In genomic region chr5:76690704-76691469, GRCh38 we compare ENCODE assay signal across 12 cellular contexts. TPM values are rescaled to one million over a fixed set of nuclear protein-coding genes. Genes with fewer than 3 reads are reported as not detected.
DNase-seq lines count a peak whose midpoint lies in the region; ATAC-seq and TF ChIP-seq lines count a peak whose summit lies in the region.
"Had no signal": no experiment of that assay in that cellular context is flagged by ENCODE, and none has a peak within 500 bp of the region (broad histone marks: within the 10 kb centered on the region; RNA-seq: fewer than 3 reads in every experiment).

No MANE protein-coding gene starts in this region.

- H3K4me3 ChIP-seq in heart left ventricle (no peak overlapping the region), right lobe of liver (no peak overlapping the region), aorta (ENCODE audit: low read length in 2 of 2) (no peak overlapping the region)
- H3K4me3 ChIP-seq: BLaER1, body of pancreas had no signal

- peak; percentile 33 to 83 (median 69) for ATAC-seq in heart left ventricle
- peak; percentile 34 to 45 (median 40) for ATAC-seq in right lobe of liver
- ATAC-seq in aorta (ENCODE audit: low FRiP score) = peak; percentile 54
- ATAC-seq: body of pancreas had no signal

- DNase-seq in heart left ventricle = peak in 1 of 5 donors; percentile 10
- no peak for DNase-seq in cardiac septum (ENCODE audit: low spot score)
- DNase-seq in chondrocyte (ENCODE audit: low spot score) = no peak
- DNase-seq in right lobe of liver = no peak
- DNase-seq in aorta = no peak
- DNase-seq in stimulated activated CD4-positive, alpha-beta T cell treated with anti-CD3 and anti-CD28 coated beads, Interleukin-1b, Interleukin-23, amount 100 ng/mL, for 48 hours = no peak
- no peak for DNase-seq in HPDE6-E6E7 (ENCODE audit: extremely low spot score)
- DNase-seq in superior temporal gyrus (ENCODE audit: extremely low spot score) = no peak
- DNase-seq: body of pancreas, NCI-H1092 treated with DMSO at 0.1 percent for 48 hours had no signal

- H3K9me3 ChIP-seq in heart left ventricle (no peaks in the 10 kb centered on the region), right lobe of liver (no peaks in the 10 kb centered on the region), aorta (ENCODE audit: control insufficient read depth, low read length) (no peaks in the 10 kb centered on the region)
- H3K9me3 ChIP-seq: BLaER1, body of pancreas had no signal

- peaks cover 0 to 34% (median 19%) of the 10 kb centered on the region in 12 donors for H3K4me1 ChIP-seq in heart left ventricle
- H3K4me1 ChIP-seq in right lobe of liver = no peaks in the 10 kb centered on the region
- H3K4me1 ChIP-seq in aorta (ENCODE audit: control insufficient read depth in 1 of 2, insufficient read depth in 2 of 2, low read length in 2 of 2) = peaks cover 0 to 4% of the 10 kb centered on the region in 2 donors
- H3K4me1 ChIP-seq: body of pancreas, parathyroid adenoma had no signal

- no peaks in the 10 kb centered on the region for H3K36me3 Mint-ChIP-seq in chondrocyte (ENCODE audit: low read depth)

- H3K9me3 Mint-ChIP-seq in chondrocyte (ENCODE audit: low read depth) = peaks cover 7% of the 10 kb centered on the region

- no peak overlapping the region for H3K4me3 Mint-ChIP-seq in chondrocyte (ENCODE audit: unreplicated experiment)

- H3K36me3 ChIP-seq in heart left ventricle = peaks cover 0 to 28% (median 0%) of the 10 kb centered on the region in 9 donors
- H3K36me3 ChIP-seq in right lobe of liver = peaks cover 0 to 34% (median 16%) of the 10 kb centered on the region in 4 donors
- no peaks in the 10 kb centered on the region for H3K36me3 ChIP-seq in aorta (ENCODE audit: control insufficient read depth in 1 of 2, insufficient read depth in 2 of 2, low read length in 1 of 2)

- H3K27me3 ChIP-seq in heart left ventricle (no peaks in the 10 kb centered on the region), right lobe of liver (no peaks in the 10 kb centered on the region), aorta (ENCODE audit: control insufficient read depth in 1 of 2, insufficient read depth in 2 of 2, low read length in 1 of 2) (no peaks in the 10 kb centered on the region)
- H3K27me3 ChIP-seq: BLaER1, body of pancreas had no signal

- 58 to 68% (median 62%) methylated on average over 7 of the region's 7 CpGs for WGBS in heart left ventricle, 4 donors
- 74% methylated on average over 7 of the region's 7 CpGs for whole genome bisulfite sequencing in right lobe of liver (ENCODE audit: insufficient coverage, low coverage, low lambda C conversion rate, missing lambda C conversion rate)
- 26 to 39% methylated on average over 7 of the region's 7 CpGs for WGBS in aorta, 2 donors

- intact Hi-C loops in heart left ventricle (cut with DNase I) = no loop called here
- intact Hi-C loops in cardiac septum (cut with DNase I) = loop anchor here (1.0 kb wide), 1 partner anchor 24 kb away; no protein-coding TSS in a partner anchor
- intact Hi-C loops in right lobe of liver (cut with DNase I) = no loop called here
- intact Hi-C loops in aorta (cut with DNase I) = no loop called here

- H3K27me3 Mint-ChIP-seq in chondrocyte (ENCODE audit: low read depth) = no peaks in the 10 kb centered on the region

- H3K27ac Mint-ChIP-seq in chondrocyte (ENCODE audit: unreplicated experiment) = peak overlapping the region; percentile 97

- H3K4me1 Mint-ChIP-seq in chondrocyte (ENCODE audit: low read depth) = peaks cover 68% of the 10 kb centered on the region

- peak overlapping the region; percentile 3 to 84 (median 54) for H3K27ac ChIP-seq in heart left ventricle
- peak overlapping the region in 2 of 3 donors; percentile 6 to 52 for H3K27ac ChIP-seq in right lobe of liver
- peak overlapping the region in 1 of 2 donors; percentile 82 for H3K27ac ChIP-seq in aorta (ENCODE audit: low read depth in 1 of 2, low read length in 2 of 2)
- H3K27ac ChIP-seq: BLaER1, parathyroid adenoma had no signal

- no peak for TF ChIP-seq POLR2A in heart left ventricle (IDR thresholded peaks at IDR 0.05)
- no peak for TF ChIP-seq POLR2A in right lobe of liver (IDR thresholded peaks at IDR 0.05)

- TF ChIP-seq CTCF in heart left ventricle (IDR thresholded peaks at IDR 0.05) (no peak), chondrocyte (IDR thresholded peaks at IDR 0.05) (no peak), right lobe of liver (IDR thresholded peaks at IDR 0.05) (no peak)

RNA-seq across cellular contexts. Expression of gene F2R, which starts 25.0 kb away (rescaled TPM):
- total RNA-seq in heart left ventricle (10 to 100 TPM in 7 of 9 donors, 1 to 10 TPM in 2; 8.6 to 28.2 (median 13.6) TPM), cardiac septum (33.5 TPM), chondrocyte (126 to 176 TPM (median 128 TPM) in 3 replicates), right lobe of liver (10 to 100 TPM in 5 of 6 experiments, 1 to 10 TPM in 1; 3.5 to 18.4 (median 11.4) TPM), aorta (10 to 100 TPM; 17.8 to 22.0 TPM)
- polyA plus RNA-seq in heart left ventricle (10 to 100 TPM in 1 of 2 donors, 1 to 10 TPM in 1; 2.5 to 19.3 TPM), aorta (100 to 1,000 TPM in 1 of 2 donors, 10 to 100 TPM in 1; 22.3 to 185 TPM)
